8 cellular contexts compared by ENCODE assay signal in genomic region chr19:54095859-54096641, GRCh38. TPM values are rescaled to one million over a fixed set of nuclear protein-coding genes. Genes with fewer than 3 reads are reported as not detected.
DNase-seq lines count a peak whose midpoint lies in the region; ATAC-seq and TF ChIP-seq lines count a peak whose summit lies in the region.
"Not testable (repeated sequence)": the region's sequence is repeated elsewhere in the genome, so short reads cannot be mapped to it uniquely, and the experiment has no call there.

No MANE protein-coding gene starts in this region.

- not testable (repeated sequence) for H3K36me3 Mint-ChIP-seq in CD8-positive, alpha-beta T cell; stimulated activated memory B cell treated with anti-CD40 and anti-IgM and Interleukin-4, amounts not matched to agents 10 μg/mL and 1 μg/mL and 100 μg/mL, for 72 hours

- TF ChIP-seq CTCF in CD8-positive, alpha-beta T cell (IDR thresholded peaks at IDR 0.05); neural cell (IDR thresholded peaks at IDR 0.05; ENCODE audit: poor library complexity, severe bottlenecking): not testable (repeated sequence)
- TF ChIP-seq CTCF in Peyer's patch (IDR thresholded peaks at IDR 0.05) (peak in 1 of 6 experiments; percentile 2), coronary artery (IDR thresholded peaks at IDR 0.05) (peak; percentile 14), hepatocyte (IDR thresholded peaks at IDR 0.05; ENCODE audit: poor library complexity) (peak; percentile 13)

- ATAC-seq in CD8-positive, alpha-beta T cell: peak; percentile 85
- ATAC-seq in stimulated activated memory B cell treated with anti-CD40 and anti-IgM and Interleukin-4, amounts not matched to agents 10 μg/mL and 1 μg/mL and 100 μg/mL, for 72 hours: peak; percentile 80

- DNase-seq in CD8-positive, alpha-beta T cell: peak; percentile 22 to 78 (median 40)
- DNase-seq in HuH-7 (ENCODE audit: low spot score) (peak; percentile 50), Peyer's patch (peak in 2 of 3 donors; percentile 75 to 77), hepatocyte (ENCODE audit: low spot score) (peak; percentile 81)
- DNase-seq in activated T-cell treated with anti-CD3 and anti-CD28 coated beads, Interleukin-2, amount 50 U/mL, for 1 hour: peak; percentile 67
- not testable (repeated sequence) for DNase-seq in coronary artery (ENCODE audit: low spot score)

- not testable (repeated sequence) for H3F3A ChIP-seq in neural cell (ENCODE audit: insufficient read depth, low read length, poor library complexity, severe bottlenecking)

- H3K9me3 ChIP-seq in CD8-positive, alpha-beta T cell (ENCODE audit: low read length); Peyer's patch; hepatocyte (ENCODE audit: low read depth); neural cell (ENCODE audit: low read length): not testable (repeated sequence)

- peak overlapping the region; percentile 70 for H3K4me3 Mint-ChIP-seq in CD8-positive, alpha-beta T cell
- peak overlapping the region; percentile 66 for H3K4me3 Mint-ChIP-seq in stimulated activated memory B cell treated with anti-CD40 and anti-IgM and Interleukin-4, amounts not matched to agents 10 μg/mL and 1 μg/mL and 100 μg/mL, for 72 hours

- peak overlapping the region; percentile 51 for H2AFZ ChIP-seq in hepatocyte
- H2AFZ ChIP-seq in neural cell (ENCODE audit: low read depth, low read length): not testable (repeated sequence)

- not testable (repeated sequence) for H3K27me3 ChIP-seq in CD8-positive, alpha-beta T cell (ENCODE audit: insufficient read depth, low read length); Peyer's patch
- H3K27me3 ChIP-seq in hepatocyte (peaks cover 16% of the 10 kb centered on the region), neural cell (ENCODE audit: insufficient read depth, low read depth, low read length) (peaks cover 29% of the 10 kb centered on the region)

- peaks cover 20% of the 10 kb centered on the region for H3K27me3 Mint-ChIP-seq in CD8-positive, alpha-beta T cell (ENCODE audit: low read depth)
- peaks cover 57% of the 10 kb centered on the region for H3K27me3 Mint-ChIP-seq in stimulated activated memory B cell treated with anti-CD40 and anti-IgM and Interleukin-4, amounts not matched to agents 10 μg/mL and 1 μg/mL and 100 μg/mL, for 72 hours

- peak overlapping the region; percentile 90 for H3K4me2 ChIP-seq in hepatocyte
- H3K4me2 ChIP-seq in neural cell (ENCODE audit: low read length): not testable (repeated sequence)

- not testable (repeated sequence) for TF ChIP-seq POLR2A in Peyer's patch (IDR thresholded peaks at IDR 0.05)

- H3K9me3 Mint-ChIP-seq in CD8-positive, alpha-beta T cell; stimulated activated memory B cell treated with anti-CD40 and anti-IgM and Interleukin-4, amounts not matched to agents 10 μg/mL and 1 μg/mL and 100 μg/mL, for 72 hours: not testable (repeated sequence)

- not testable (repeated sequence) for TF ChIP-seq EP300 in neural cell (conservative IDR thresholded peaks at IDR 0.05; ENCODE audit: poor library complexity, severe bottlenecking)

- H3K9me2 ChIP-seq in hepatocyte (replicated peaks; ENCODE audit: insufficient read depth); neural cell (ENCODE audit: insufficient read depth, low read length): not testable (repeated sequence)

- not testable (repeated sequence) for H4K20me1 ChIP-seq in hepatocyte (ENCODE audit: insufficient read depth, poor library complexity, severe bottlenecking); neural cell (ENCODE audit: insufficient read depth)

- intact Hi-C loops in CD8-positive, alpha-beta T cell (cut with DNase I, micrococcal nuclease): not testable (repeated sequence)

- not testable (repeated sequence) for H3K27ac ChIP-seq in CD8-positive, alpha-beta T cell (ENCODE audit: low read depth, low read length); coronary artery; hepatocyte; neural cell (ENCODE audit: low read length)
- H3K27ac ChIP-seq in Peyer's patch: peak overlapping the region in 1 of 4 donors; percentile 58

- H3K36me3 ChIP-seq in CD8-positive, alpha-beta T cell (ENCODE audit: insufficient read depth, low read length); Peyer's patch; hepatocyte (replicated peaks; ENCODE audit: insufficient read depth, low read depth); neural cell (ENCODE audit: insufficient read depth, low read length): not testable (repeated sequence)

- H3K79me2 ChIP-seq in hepatocyte; neural cell (replicated peaks; ENCODE audit: insufficient read depth, low read length): not testable (repeated sequence)

- WGBS in hepatocyte (ENCODE audit: low lambda C conversion rate, missing lambda C conversion rate): 1% methylated on average over 41 of the region's 46 CpGs

- peaks cover 13% of the 10 kb centered on the region for H3K4me1 Mint-ChIP-seq in CD8-positive, alpha-beta T cell (ENCODE audit: low read depth)
- H3K4me1 Mint-ChIP-seq in stimulated activated memory B cell treated with anti-CD40 and anti-IgM and Interleukin-4, amounts not matched to agents 10 μg/mL and 1 μg/mL and 100 μg/mL, for 72 hours: peaks cover 16% of the 10 kb centered on the region

- TF ChIP-seq RAD21 in neural cell (conservative IDR thresholded peaks at IDR 0.05): not testable (repeated sequence)

- peak overlapping the region; percentile 52 for H3K4me3 ChIP-seq in CD8-positive, alpha-beta T cell (ENCODE audit: low read depth, low read length)
- H3K4me3 ChIP-seq in Peyer's patch (peak overlapping the region; percentile 27 to 59 (median 43)), coronary artery (peak overlapping the region; percentile 67), hepatocyte (peak overlapping the region; percentile 36), neural cell (ENCODE audit: low read length) (peak overlapping the region; percentile 62)

- CTCF ChIA-PET in CD8-positive, alpha-beta T cell (lab: Charles Lee): interaction anchor here (1.2 kb wide), 1 partner anchor 10 kb away, joined by 5 read pairs; no protein-coding TSS in a partner anchor

- peak overlapping the region; percentile 66 for H3K27ac Mint-ChIP-seq in CD8-positive, alpha-beta T cell
- peak overlapping the region; percentile 43 for H3K27ac Mint-ChIP-seq in stimulated activated memory B cell treated with anti-CD40 and anti-IgM and Interleukin-4, amounts not matched to agents 10 μg/mL and 1 μg/mL and 100 μg/mL, for 72 hours

- POLR2A ChIA-PET in CD8-positive, alpha-beta T cell (lab: Charles Lee): interaction anchor here (1.0 to 1.3 kb wide), 3 partner anchors 19 to 94 kb away, joined by 3 to 5 read pairs (median 3); partner anchors contain the start of genes MBOAT7, PRPF31 and TFPT

- H3K9ac ChIP-seq in neural cell (ENCODE audit: low read length): peak overlapping the region; percentile 30

- not testable (repeated sequence) for H3K4me1 ChIP-seq in CD8-positive, alpha-beta T cell (ENCODE audit: insufficient read depth, low read length); hepatocyte (ENCODE audit: insufficient read depth)
- H3K4me1 ChIP-seq in Peyer's patch: peaks cover 0 to 13% (median 5%) of the 10 kb centered on the region in 4 donors

RNA-seq across cellular contexts. Expression of gene OSCAR, which starts 4.6 kb away (rescaled TPM):
- under 1 TPM; 0.19 to 0.49 TPM for total RNA-seq in CD8-positive, alpha-beta T cell
- total RNA-seq in Peyer's patch: 1 to 10 TPM in 1 of 4 donors, under 1 TPM in 1, not detected in 2; 0.70 to 1.7 TPM
- total RNA-seq in hepatocyte: 0.48 TPM in 1 of 2 replicates, not detected in the other
- 0.16 and 0.43 TPM in 2 replicates for polyA plus RNA-seq in hepatocyte
- 0.20 TPM in 1 of 2 replicates, not detected in the other for polyA plus RNA-seq in neural cell
- not detected in 2 replicates for polyA minus RNA-seq in neural cell

RNA-seq across cellular contexts. Expression of gene NDUFA3, which starts 6.6 kb away (rescaled TPM):
- 10 to 100 TPM; 51.8 to 66.8 TPM for total RNA-seq in CD8-positive, alpha-beta T cell
- 100 to 1,000 TPM in 1 of 4 donors, 10 to 100 TPM in 3; 40.6 to 156 (median 45.7) TPM for total RNA-seq in Peyer's patch
- 10.5 and 13.9 TPM in 2 replicates for total RNA-seq in hepatocyte
- polyA plus RNA-seq in hepatocyte: 247 and 285 TPM in 2 replicates
- polyA plus RNA-seq in neural cell: 21.4 and 62.8 TPM in 2 replicates
- 10.7 and 11.2 TPM in 2 replicates for polyA minus RNA-seq in neural cell

RNA-seq across cellular contexts. Expression of gene TARM1, which starts 14.9 kb away (rescaled TPM):
- not detected for total RNA-seq in CD8-positive, alpha-beta T cell
- total RNA-seq in Peyer's patch (not detected), hepatocyte (not detected in 2 replicates)
- polyA plus RNA-seq in hepatocyte (not detected in 2 replicates), neural cell (not detected in 2 replicates)
- polyA minus RNA-seq in neural cell: not detected in 2 replicates

RNA-seq across cellular contexts. Expression of gene TFPT, which starts 19.4 kb away (rescaled TPM):
- total RNA-seq in CD8-positive, alpha-beta T cell: 1 to 10 TPM; 7.8 to 8.2 TPM
- total RNA-seq in Peyer's patch (10 to 100 TPM in 2 of 4 donors, 1 to 10 TPM in 2; 9.3 to 15.7 (median 10.6) TPM), hepatocyte (12.8 and 14.7 TPM in 2 replicates)
- polyA plus RNA-seq in hepatocyte (25.2 and 25.9 TPM in 2 replicates), neural cell (24.3 and 28.0 TPM in 2 replicates)
- 12.0 and 12.4 TPM in 2 replicates for polyA minus RNA-seq in neural cell

RNA-seq across cellular contexts. Expression of gene PRPF31, which starts 19.5 kb away (rescaled TPM):
- 10 to 100 TPM; 60.0 to 66.8 TPM for total RNA-seq in CD8-positive, alpha-beta T cell
- total RNA-seq in Peyer's patch (10 to 100 TPM; 23.3 to 75.1 (median 41.4) TPM), hepatocyte (44.5 and 59.7 TPM in 2 replicates)
- polyA plus RNA-seq in hepatocyte (77.6 and 82.3 TPM in 2 replicates), neural cell (73.5 and 76.6 TPM in 2 replicates)
- 37.2 and 39.4 TPM in 2 replicates for polyA minus RNA-seq in neural cell
